1 cellular context compared by ENCODE assay signal in genomic region chr3:23915537-23916108, GRCh38.
TF ChIP-seq lines count a peak whose summit lies in the region.

No MANE protein-coding gene starts in this region.

TF ChIP-seq in HEK293, 187 proteins besides CTCF, POLR2A, EP300 and RAD21 (continued from another document and continues in another):
- TF ChIP-seq REST (tag by site-specific recombination; IDR thresholded peaks at IDR 0.05) (no peak), SP3 (tag by site-specific recombination; IDR thresholded peaks at IDR 0.05) (no peak), KLF9 (tag by site-specific recombination; IDR thresholded peaks at IDR 0.05; ENCODE audit: low read depth) (no peak), ZNF335 (tag by site-specific recombination; conservative IDR thresholded peaks at IDR 0.05) (peak; percentile 96), ZBTB11 (tag by site-specific recombination; conservative IDR thresholded peaks at IDR 0.05; ENCODE audit: low read depth) (peak; percentile 25; the same call in 1 of the 2 replicates), ZNF624 (tag by site-specific recombination; IDR thresholded peaks at IDR 0.05) (no peak), ZNF121 (tag by site-specific recombination; IDR thresholded peaks at IDR 0.05) (no peak), YY2 (tag by site-specific recombination; IDR thresholded peaks at IDR 0.05) (peak; percentile 22; the same call in 1 of the 2 replicates), ZNF398 (tag by site-specific recombination; IDR thresholded peaks at IDR 0.05) (peak; percentile 39), GLIS2 (tag by site-specific recombination; IDR thresholded peaks at IDR 0.05) (no peak), ZSCAN30 (tag by site-specific recombination; IDR thresholded peaks at IDR 0.05) (no peak), ZNF324 (tag by site-specific recombination; IDR thresholded peaks at IDR 0.05) (peak; percentile 68; the same call in 1 of the 2 replicates), GLIS1 (tag by site-specific recombination; IDR thresholded peaks at IDR 0.05) (peak; percentile 62), PBX3 (CRISPR knock-in tag; IDR thresholded peaks at IDR 0.05) (no peak), SCRT1 (tag by site-specific recombination; IDR thresholded peaks at IDR 0.05; ENCODE audit: borderline replicate concordance) (no peak), ZNF670 (tag by site-specific recombination; IDR thresholded peaks at IDR 0.05; ENCODE audit: low read depth) (no peak), ATF2 (tag by site-specific recombination; IDR thresholded peaks at IDR 0.05; ENCODE audit: low read depth) (peak; percentile 93), ZNF114 (tag by site-specific recombination; IDR thresholded peaks at IDR 0.05) (no peak), ZNF514 (tag by site-specific recombination; IDR thresholded peaks at IDR 0.05) (no peak), ZBTB49 (tag by site-specific recombination; IDR thresholded peaks at IDR 0.05; ENCODE audit: low read depth) (no peak), ZNF302 (tag by site-specific recombination; IDR thresholded peaks at IDR 0.05; ENCODE audit: low read depth) (no peak), ZBTB17 (tag by site-specific recombination; IDR thresholded peaks at IDR 0.05) (peak; percentile 99), ZBTB7A (tag by site-specific recombination; IDR thresholded peaks at IDR 0.05; ENCODE audit: low read depth) (no peak; the same call in 1 of the 2 replicates), REPIN1 (tag by site-specific recombination; IDR thresholded peaks at IDR 0.05; ENCODE audit: low read depth) (no peak), ZNF138 (tag by site-specific recombination; IDR thresholded peaks at IDR 0.05; ENCODE audit: borderline replicate concordance) (no peak), ZNF76 (tag by site-specific recombination; IDR thresholded peaks at IDR 0.05; ENCODE audit: borderline replicate concordance, low read depth) (peak; percentile 83; the same call in 1 of the 2 replicates), ZNF561 (tag by site-specific recombination; IDR thresholded peaks at IDR 0.05; ENCODE audit: borderline replicate concordance) (no peak), ZNF777 (tag by site-specific recombination; IDR thresholded peaks at IDR 0.05; ENCODE audit: borderline replicate concordance) (no peak), ZSCAN18 (tag by site-specific recombination; IDR thresholded peaks at IDR 0.05) (no peak), ZNF692 (tag by site-specific recombination; IDR thresholded peaks at IDR 0.05) (peak; percentile 54; the same call in 1 of the 2 replicates), ZNF549 (tag by site-specific recombination; IDR thresholded peaks at IDR 0.05) (no peak), ZNF391 (tag by site-specific recombination; IDR thresholded peaks at IDR 0.05; ENCODE audit: borderline replicate concordance, low read depth) (peak; percentile 81; the same call in 1 of the 2 replicates), IKZF3 (tag by site-specific recombination; IDR thresholded peaks at IDR 0.05) (peak; percentile 65), ZNF112 (tag by site-specific recombination; IDR thresholded peaks at IDR 0.05) (no peak), PATZ1 (tag by site-specific recombination; IDR thresholded peaks at IDR 0.05) (0 out of 2 replicates have a peak, but pooled peaks have one; percentile 32), ZFP37 (tag by site-specific recombination; IDR thresholded peaks at IDR 0.05) (no peak), EGR2 (tag by site-specific recombination; IDR thresholded peaks at IDR 0.05; ENCODE audit: low read depth) (no peak), ZNF488 (tag by site-specific recombination; IDR thresholded peaks at IDR 0.05) (no peak), ZNF266 (tag by site-specific recombination; IDR thresholded peaks at IDR 0.05; ENCODE audit: low read depth) (no peak), ZNF223 (tag by site-specific recombination; IDR thresholded peaks at IDR 0.05) (no peak), YY1 (tag by site-specific recombination; IDR thresholded peaks at IDR 0.05) (peak; percentile 50; the same call in 1 of the 2 replicates)
